ENCODE assay signal across 14 cellular contexts in the genomic region with DNA sequence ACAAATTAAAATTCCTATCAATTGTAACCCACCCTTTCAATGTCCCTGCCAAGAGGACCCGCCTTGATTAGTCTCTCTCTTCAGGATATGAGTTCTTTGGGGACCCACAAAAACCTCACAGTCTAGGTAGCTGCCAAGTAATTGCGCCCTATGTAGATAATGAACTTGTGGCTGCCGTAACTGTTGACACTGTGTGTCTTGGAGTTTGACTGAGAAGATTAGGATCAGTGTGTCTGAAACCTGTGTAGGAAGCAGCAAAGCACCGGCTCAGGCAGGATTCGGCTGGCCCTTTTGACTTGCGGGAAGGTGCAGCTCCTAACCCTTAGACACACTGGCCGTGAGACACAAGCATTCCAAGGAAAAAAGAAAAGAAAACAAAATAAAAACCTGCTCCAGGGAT. TPM values are rescaled to one million over a fixed set of nuclear protein-coding genes. Genes with fewer than 3 reads are reported as not detected.
"Had no signal": no experiment of that assay in that cellular context is flagged by ENCODE, and none has a peak within 500 bp of the region (broad histone marks: within the 10 kb centered on the region; RNA-seq: fewer than 3 reads in every experiment).

No MANE protein-coding gene starts in this region.

- H3K4me3 ChIP-seq: heart left ventricle had no signal

- DNase-seq: activated gamma-delta T cell; activated T-cell treated with anti-CD3 and anti-CD28 coated beads, Interleukin-2, amount 50 U/mL, for 24 hours; foreskin melanocyte; heart left ventricle; naive thymus-derived CD4-positive, alpha-beta T cell; nucleus accumbens; stimulated activated CD4-positive, alpha-beta T cell treated with anti-CD3 and anti-CD28 coated beads, Interleukin-4, amount 100 ng/mL, for 1 hour; stimulated activated CD8-positive, alpha-beta memory T cell treated with anti-CD3 and anti-CD28 coated beads, Interleukin-4, amount 100 ng/mL, for 48 hours; stimulated activated naive CD8-positive, alpha-beta T cell treated with anti-CD3 and anti-CD28 coated beads, Interleukin-15, amount 100 ng/mL, for 72 hours had no signal

- H3K27ac ChIP-seq: heart left ventricle had no signal

- H3K9me3 ChIP-seq: heart left ventricle had no signal

- ATAC-seq: activated CD4-positive, CD25-positive, alpha-beta regulatory T cell treated with anti-CD3 and anti-CD28 coated beads, Interleukin-2, amount 50 U/mL, for 24 hours; heart left ventricle; naive thymus-derived CD4-positive, alpha-beta T cell; stimulated activated naive CD8-positive, alpha-beta T cell treated with anti-CD3 and anti-CD28 coated beads, Interleukin-15, amount 100 ng/mL, for 72 hours had no signal

- H3K9me3 Mint-ChIP-seq: activated T-cell treated with anti-CD3 and anti-CD28 coated beads, Interleukin-2, amount 50 U/mL, for 24 hours; naive thymus-derived CD4-positive, alpha-beta T cell; stimulated activated naive CD8-positive, alpha-beta T cell treated with anti-CD3 and anti-CD28 coated beads, Interleukin-15, amount 100 ng/mL, for 72 hours; T-helper 1 cell treated with Interleukin-12 subunit alpha and Interleukin-12 subunit beta and Interleukin-4 antibody, amounts not matched to agents 30 μg/mL and 1 μg/mL, for 36 hours had no signal

- H3K27ac Mint-ChIP-seq: activated naive CD8-positive, alpha-beta T cell; activated T-cell treated with anti-CD3 and anti-CD28 coated beads, Interleukin-2, amount 50 U/mL, for 24 hours; T-helper 1 cell treated with Interleukin-12 subunit alpha and Interleukin-12 subunit beta and Interleukin-4 antibody, amounts not matched to agents 30 μg/mL and 1 μg/mL, for 36 hours had no signal

- H3K27me3 ChIP-seq: heart left ventricle had no signal

- H3K4me3 Mint-ChIP-seq: activated naive CD8-positive, alpha-beta T cell; activated T-cell treated with anti-CD3 and anti-CD28 coated beads, Interleukin-2, amount 50 U/mL, for 24 hours; naive thymus-derived CD4-positive, alpha-beta T cell; stimulated activated naive CD8-positive, alpha-beta T cell treated with anti-CD3 and anti-CD28 coated beads, Interleukin-15, amount 100 ng/mL, for 72 hours; T-helper 1 cell treated with Interleukin-12 subunit alpha and Interleukin-12 subunit beta and Interleukin-4 antibody, amounts not matched to agents 30 μg/mL and 1 μg/mL, for 36 hours had no signal

- H3K27me3 Mint-ChIP-seq: activated naive CD8-positive, alpha-beta T cell; activated T-cell treated with anti-CD3 and anti-CD28 coated beads, Interleukin-2, amount 50 U/mL, for 24 hours; naive thymus-derived CD4-positive, alpha-beta T cell; stimulated activated naive CD8-positive, alpha-beta T cell treated with anti-CD3 and anti-CD28 coated beads, Interleukin-15, amount 100 ng/mL, for 72 hours had no signal

RNA-seq across cellular contexts. Expression of gene SLC6A4, which starts 17.8 kb away (rescaled TPM):
- total RNA-seq: bronchial epithelial cell had no signal
- polyA plus RNA-seq: keratinocyte had no signal
